ENCODE assay signal across 1 cellular context in the genomic region with DNA sequence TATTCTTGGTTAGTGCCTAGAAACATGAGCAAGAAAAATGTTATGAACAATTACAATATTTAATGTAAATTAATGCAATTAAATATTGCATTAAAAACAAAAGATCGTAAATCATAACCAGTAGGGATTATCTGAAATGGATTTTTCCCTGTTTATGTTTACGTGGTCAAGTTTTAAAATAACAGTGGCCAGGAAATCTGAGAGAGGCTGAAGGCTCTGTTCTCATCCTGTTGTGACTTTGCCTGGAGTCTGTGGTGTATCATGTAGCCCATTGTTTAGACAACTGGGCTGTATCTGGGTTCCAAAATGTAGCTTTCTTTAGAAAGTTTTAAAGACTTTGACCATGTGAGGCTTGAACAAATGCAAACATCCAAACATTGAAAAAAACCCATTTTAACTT.
TF ChIP-seq lines count a peak whose summit lies in the region.

No MANE protein-coding gene starts in this region.

TF ChIP-seq in HCT116, 20 proteins besides CTCF, POLR2A, EP300 and RAD21 (continued from another document):
- TF ChIP-seq TCF7L2 (IDR thresholded peaks at IDR 0.05; ENCODE audit: borderline replicate concordance, extremely low read depth, insufficient read depth, insufficient read length) (no peak), EZH2 (IDR thresholded peaks at IDR 0.05) (no peak), SRF (IDR thresholded peaks at IDR 0.05; ENCODE audit: low read depth) (no peak), CBX3 (IDR thresholded peaks at IDR 0.05; ENCODE audit: low read depth) (no peak)
